ENCODE assay signal across 8 cellular contexts in genomic region chr18:76491801-76492668, GRCh38. TPM values are rescaled to one million over a fixed set of nuclear protein-coding genes. Genes with fewer than 3 reads are reported as not detected.
A peak's percentile ranks its signal among the peaks of the same experiment; 100 is the strongest.
DNase-seq lines count a peak whose midpoint lies in the region; ATAC-seq and TF ChIP-seq lines count a peak whose summit lies in the region.

No MANE protein-coding gene starts in this region.

- H3K36me3 ChIP-seq in brain microvascular endothelial cell (replicated peaks) (no peaks in the 10 kb centered on the region), smooth muscle cell (ENCODE audit: low read depth) (no peaks in the 10 kb centered on the region)

- H3K79me2 ChIP-seq in smooth muscle cell (ENCODE audit: low read depth): peaks cover 40% of the 10 kb centered on the region

- H3K27ac ChIP-seq in brain microvascular endothelial cell (peak overlapping the region; percentile 39), smooth muscle cell (ENCODE audit: low read depth) (peak overlapping the region; percentile 84)

- H3K4me3 ChIP-seq in brain microvascular endothelial cell (ENCODE audit: low read depth, low read length) (peak overlapping the region; percentile 79), smooth muscle cell (peak overlapping the region; percentile 76)

- H2AFZ ChIP-seq in smooth muscle cell (ENCODE audit: low read depth): peak overlapping the region; percentile 37

- H4K20me1 ChIP-seq in smooth muscle cell (ENCODE audit: low read depth): peaks cover 56% of the 10 kb centered on the region

- DNase-seq in DMS53 (lab: John Stamatoyannopoulos, UW) (peak; percentile 93), RPMI7951 (ENCODE audit: low read depth) (peak; percentile 32), brain microvascular endothelial cell (peak; percentile 11), iris pigment epithelial cell (ENCODE audit: low read depth) (peak; percentile 42), smooth muscle cell (lab: John Stamatoyannopoulos, UW; ENCODE audit: unreplicated experiment) (no peak), middle frontal gyrus (ENCODE audit: extremely low spot score, low spot score) (no peak), DMS114 treated with DMSO at 0.1 percent for 48 hours (lab: John Stamatoyannopoulos, UW; ENCODE audit: unreplicated experiment) (no peak)

- peaks cover 28% of the 10 kb centered on the region for H3F3A ChIP-seq in smooth muscle cell (ENCODE audit: low read depth)

- in situ Hi-C loops in brain microvascular endothelial cell (cut with HindIII; ENCODE audit: low pct_ligation_motif_present, low sequenced_read_pairs): no loop called here

- peaks cover 34% of the 10 kb centered on the region for H3K4me1 ChIP-seq in smooth muscle cell (ENCODE audit: low read depth)

- peak; percentile 1 for ATAC-seq in HG02642 (IDR thresholded peaks at IDR 0.05; ENCODE audit: poor library complexity, unreplicated experiment)

- H3K27me3 ChIP-seq in brain microvascular endothelial cell (replicated peaks) (no peaks in the 10 kb centered on the region), smooth muscle cell (ENCODE audit: low read depth) (no peaks in the 10 kb centered on the region)

- peak overlapping the region; percentile 92 for H3K4me2 ChIP-seq in smooth muscle cell

- H3K9me3 ChIP-seq in smooth muscle cell (replicated peaks; ENCODE audit: low read depth): no peaks in the 10 kb centered on the region

- peak overlapping the region; percentile 72 for H3K9ac ChIP-seq in smooth muscle cell (ENCODE audit: low read depth)

- under 1% methylated on average over 67 of the region's 67 CpGs for WGBS in smooth muscle cell (ENCODE audit: low lambda C conversion rate)

- TF ChIP-seq CTCF in brain microvascular endothelial cell (IDR thresholded peaks at IDR 0.05; ENCODE audit: low read depth, low read length, missing control alignments) (no peak), smooth muscle cell (IDR thresholded peaks at IDR 0.05; ENCODE audit: borderline replicate concordance, insufficient read depth, poor library complexity, severe bottlenecking) (no peak)

RNA-seq across cellular contexts. Expression of gene ZNF516, which starts 3.0 kb away (rescaled TPM):
- total RNA-seq in RPMI7951 (2014; rRNA removed; shearing (Covaris generic)): 4.1 and 4.9 TPM in 2 replicates
- 24.2 and 32.3 TPM in 2 replicates for total RNA-seq in smooth muscle cell
- 14.1 and 15.6 TPM in 2 replicates for polyA plus RNA-seq in smooth muscle cell

Comparison
In these comparisons a context has a peak if more than half of its experiments do, and no peak if none do; other contexts are left out.
1. DNase-seq: peak in DMS53 (single experiment), RPMI7951 (single experiment), brain microvascular endothelial cell (single experiment) and iris pigment epithelial cell (single experiment); none in smooth muscle cell (single experiment), middle frontal gyrus (single experiment) and DMS114 treated with DMSO at 0.1 percent for 48 hours (single experiment).